ENCODE assay signal across 11 cellular contexts in the genomic region with DNA sequence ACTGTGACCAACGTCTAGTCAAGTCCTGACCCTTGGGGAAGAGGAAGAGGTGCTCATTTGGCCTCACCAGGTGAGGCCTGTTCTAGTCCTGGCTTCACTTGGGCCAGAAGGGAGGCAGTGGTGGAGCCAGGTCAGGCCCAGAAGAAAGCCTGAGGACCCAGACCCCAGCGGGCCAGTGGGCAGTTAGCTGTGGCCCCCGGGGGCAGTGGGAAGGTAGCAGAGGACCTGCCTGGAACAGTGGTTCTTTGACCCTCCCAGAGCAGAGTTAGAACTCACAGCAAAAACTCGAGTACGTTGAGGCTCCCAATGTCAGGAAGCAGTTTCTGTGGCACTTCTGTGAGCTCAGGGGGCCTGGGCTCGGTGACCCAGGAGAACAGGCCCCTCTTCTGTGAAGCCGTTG.
DNase-seq lines count a peak whose midpoint lies in the region; ATAC-seq and TF ChIP-seq lines count a peak whose summit lies in the region.
"Had no signal": no experiment of that assay in that cellular context is flagged by ENCODE, and none has a peak within 500 bp of the region (broad histone marks: within the 10 kb centered on the region; RNA-seq: fewer than 3 reads in every experiment).

No MANE protein-coding gene starts in this region.

- ATAC-seq in HG02870 (IDR thresholded peaks at IDR 0.05; ENCODE audit: unreplicated experiment) = no peak
- no peak for ATAC-seq in HG03045 (IDR thresholded peaks at IDR 0.05; ENCODE audit: unreplicated experiment)

- H3K4me2 ChIP-seq in mesendoderm (ENCODE audit: low read length) = no peak overlapping the region

- H3K4me3 Mint-ChIP-seq in brain = no peak overlapping the region
- H3K4me3 Mint-ChIP-seq: natural killer cell treated with Interleukin-12 subunit alpha and Interleukin-12 subunit beta and Interleukin-15 and Interleukin-18, amount 100 ng/mL, for 72 hours had no signal

- H3K36me3 Mint-ChIP-seq in brain = peaks cover 4% of the 10 kb centered on the region
- H3K36me3 Mint-ChIP-seq: natural killer cell treated with Interleukin-12 subunit alpha and Interleukin-12 subunit beta and Interleukin-15 and Interleukin-18, amount 100 ng/mL, for 72 hours had no signal

- H3K27ac ChIP-seq in mesendoderm (ENCODE audit: low read depth, low read length) (no peak overlapping the region), substantia nigra (ENCODE audit: low read depth, low read length, poor library complexity, severe bottlenecking) (peak overlapping the region; percentile 17)

- H3K9ac ChIP-seq in NT2/D1 (ENCODE audit: insufficient read length, low read depth) = peak overlapping the region; percentile 34
- peak overlapping the region; percentile 30 for H3K9ac ChIP-seq in mesendoderm (ENCODE audit: low read length)

- no peak overlapping the region for H4K8ac ChIP-seq in mesendoderm (ENCODE audit: low read depth, low read length)

- peaks cover 10% of the 10 kb centered on the region for H3K4me1 Mint-ChIP-seq in brain

- TF ChIP-seq CTCF in brain (conservative IDR thresholded peaks at IDR 0.05) = no peak

- peak overlapping the region; percentile 65 for H3K56ac ChIP-seq in mesendoderm (ENCODE audit: low read length)

- no peak for DNase-seq in NT2/D1 (ENCODE audit: low read depth, low spot score)
- no peak for DNase-seq in mesendoderm
- DNase-seq in substantia nigra (lab: John Stamatoyannopoulos, UW) = no peak
- DNase-seq in germinal center (ENCODE audit: low spot score) = no peak
- DNase-seq: SIG-M5 had no signal

- H3K27ac Mint-ChIP-seq in brain = peak overlapping the region in 4 of 5 experiments; percentile 13 to 78 (median 76)
- H3K27ac Mint-ChIP-seq: natural killer cell treated with Interleukin-12 subunit alpha and Interleukin-12 subunit beta and Interleukin-15 and Interleukin-18, amount 100 ng/mL, for 72 hours had no signal

- H2BK5ac ChIP-seq in mesendoderm (ENCODE audit: low read length) = no peak overlapping the region

- H3K27me3 ChIP-seq in NT2/D1 (ENCODE audit: insufficient read depth, insufficient read length) = no peaks in the 10 kb centered on the region
- no peaks in the 10 kb centered on the region for H3K27me3 ChIP-seq in mesendoderm (ENCODE audit: insufficient read depth, low read length, poor library complexity)
- H3K27me3 ChIP-seq: left lung, MG63 had no signal

- WGBS in mesendoderm (ENCODE audit: extremely low coverage, insufficient coverage, low lambda C conversion rate) = no CpG with 5 or more reads among the region's 7 CpGs

- H3K4me3 ChIP-seq in NT2/D1 (ENCODE audit: insufficient read length, low read depth) (no peak overlapping the region), mesendoderm (ENCODE audit: low read length) (no peak overlapping the region)
- H3K4me3 ChIP-seq: left lung, MG63 had no signal

- H2BK120ac ChIP-seq in mesendoderm (ENCODE audit: low read depth, low read length) = no peak overlapping the region

- H3K36me3 ChIP-seq in NT2/D1 (ENCODE audit: insufficient read depth, insufficient read length, low read length) (no peaks in the 10 kb centered on the region), mesendoderm (ENCODE audit: control insufficient read depth, insufficient read depth, low read length) (no peaks in the 10 kb centered on the region)
- H3K36me3 ChIP-seq: left lung, MG63 had no signal

- no peaks in the 10 kb centered on the region for H3K9me3 ChIP-seq in NT2/D1 (ENCODE audit: insufficient read depth, low read length)
- H3K9me3 ChIP-seq: left lung, MG63 had no signal

- no peak overlapping the region for H3K23ac ChIP-seq in mesendoderm (ENCODE audit: low read length)

- no peak overlapping the region for H3K18ac ChIP-seq in mesendoderm (ENCODE audit: low read length)

- no peaks in the 10 kb centered on the region for H3K27me3 Mint-ChIP-seq in brain
- H3K27me3 Mint-ChIP-seq: natural killer cell treated with Interleukin-12 subunit alpha and Interleukin-12 subunit beta and Interleukin-15 and Interleukin-18, amount 100 ng/mL, for 72 hours had no signal

- H3K9me3 Mint-ChIP-seq in brain = no peaks in the 10 kb centered on the region
- H3K9me3 Mint-ChIP-seq: natural killer cell treated with Interleukin-12 subunit alpha and Interleukin-12 subunit beta and Interleukin-15 and Interleukin-18, amount 100 ng/mL, for 72 hours had no signal

- peaks cover 4% of the 10 kb centered on the region for H3K4me1 ChIP-seq in NT2/D1 (ENCODE audit: insufficient read depth, insufficient read length)
- no peaks in the 10 kb centered on the region for H3K4me1 ChIP-seq in mesendoderm (ENCODE audit: control insufficient read depth, low read depth, low read length)

- H4K5ac ChIP-seq in mesendoderm (ENCODE audit: low read length) = no peak overlapping the region

- no peaks in the 10 kb centered on the region for H3K79me2 ChIP-seq in mesendoderm (ENCODE audit: control insufficient read depth, insufficient read depth, low read length)

- H3K4ac ChIP-seq in mesendoderm (ENCODE audit: low read depth, low read length) = no peak overlapping the region

- H3K79me1 ChIP-seq in mesendoderm (ENCODE audit: low read length) = no peaks in the 10 kb centered on the region

- H2BK15ac ChIP-seq in mesendoderm (replicated peaks; ENCODE audit: low read depth) = no peak overlapping the region

- H2AK5ac ChIP-seq in mesendoderm (ENCODE audit: low read length) = no peak overlapping the region
